Comparison of ENCODE assay signal across 1 cellular context in the genomic region with DNA sequence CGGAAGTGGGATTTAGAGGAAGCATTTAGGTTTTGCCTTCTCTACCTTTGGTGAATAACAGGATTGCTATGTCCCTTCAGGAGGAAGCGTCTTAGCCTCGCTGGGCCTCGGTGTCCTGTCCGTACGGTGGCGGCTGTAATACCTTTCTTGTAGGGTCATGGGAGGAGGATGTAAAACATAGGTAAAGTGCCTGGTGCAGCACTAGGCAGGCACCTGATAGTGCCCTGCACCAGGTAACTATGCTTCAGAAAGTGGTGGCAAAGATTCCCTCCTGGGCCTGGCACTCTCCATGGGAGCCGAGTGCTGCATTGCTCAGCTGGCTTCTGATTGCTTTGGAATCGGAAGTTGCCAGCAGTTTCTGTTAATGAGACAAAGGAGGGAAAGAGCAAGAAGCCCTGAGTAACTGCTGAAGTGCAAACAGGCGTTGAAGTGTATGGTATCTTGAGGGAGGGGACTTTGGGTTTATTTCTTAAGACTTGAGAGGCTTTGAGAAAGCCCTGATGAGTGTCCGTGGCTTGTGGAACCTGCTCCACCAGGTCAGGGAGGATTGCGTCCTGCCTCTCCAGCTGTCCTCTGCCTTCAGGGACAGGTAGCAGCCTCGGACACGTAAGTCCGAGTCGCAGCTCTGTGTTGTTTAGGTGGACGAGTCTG.
TF ChIP-seq lines count a peak whose summit lies in the region.

No MANE protein-coding gene starts in this region.

TF ChIP-seq in H1, 55 proteins besides CTCF, POLR2A, EP300 and RAD21:
- TF ChIP-seq RBBP5 (IDR thresholded peaks at IDR 0.05; ENCODE audit: borderline replicate concordance, low read depth, low read length) (no peak), BRCA1 (IDR thresholded peaks at IDR 0.05; ENCODE audit: low read depth, low read length) (no peak), FOSL1 (IDR thresholded peaks at IDR 0.05; ENCODE audit: insufficient read depth, low read depth, low read length) (no peak), MAFK (IDR thresholded peaks at IDR 0.05; ENCODE audit: low read depth, low read length) (no peak), EGR1 (IDR thresholded peaks at IDR 0.05; ENCODE audit: borderline replicate concordance, low read depth, low read length) (no peak), KDM4A (IDR thresholded peaks at IDR 0.05; ENCODE audit: low read depth, low read length, severe bottlenecking) (no peak), TBP (IDR thresholded peaks at IDR 0.05; ENCODE audit: low read depth, low read length) (no peak), CHD2 (IDR thresholded peaks at IDR 0.05; ENCODE audit: low read length) (no peak), CEBPB (IDR thresholded peaks at IDR 0.05; ENCODE audit: low read depth, low read length) (no peak), TCF12 (IDR thresholded peaks at IDR 0.05; ENCODE audit: low read depth, low read length) (no peak), YY1 (IDR thresholded peaks at IDR 0.05; ENCODE audit: low read depth, low read length) (no peak), GTF2F1 (IDR thresholded peaks at IDR 0.05; ENCODE audit: borderline replicate concordance, low read depth, low read length) (no peak), CHD1 (IDR thresholded peaks at IDR 0.05; ENCODE audit: low read depth, low read length) (no peak), KDM1A (IDR thresholded peaks at IDR 0.05; ENCODE audit: borderline replicate concordance, low read length) (no peak), SRF (IDR thresholded peaks at IDR 0.05; ENCODE audit: low read depth, low read length) (no peak), RFX5 (IDR thresholded peaks at IDR 0.05; ENCODE audit: borderline replicate concordance, low read depth, low read length) (no peak)
TF ChIP-seq in H1: peak in this region for 0.
